ENCODE assay signal across 14 cellular contexts in genomic region chr13:22173605-22174004, GRCh38.
A peak's percentile ranks its signal among the peaks of the same experiment; 100 is the strongest.
DNase-seq lines count a peak whose midpoint lies in the region; ATAC-seq, FAIRE-seq and TF ChIP-seq lines count a peak whose summit lies in the region.
"Had no signal": no experiment of that assay in that cellular context is flagged by ENCODE, and none has a peak within 500 bp of the region (broad histone marks: within the 10 kb centered on the region; RNA-seq: fewer than 3 reads in every experiment).

No MANE protein-coding gene starts in this region.

- BruUV-seq in HepG2 (replicated peaks; lab: Mats Ljungman, UMichigan), result no TSS peak

- no peaks in the 10 kb centered on the region for H3K79me2 ChIP-seq in HepG2 (ENCODE audit: insufficient read depth, low read length)

- H3K9me3 ChIP-seq in HepG2 (ENCODE audit: low read length), result no peaks in the 10 kb centered on the region
- H3K9me3 ChIP-seq in right lobe of liver, result no peaks in the 10 kb centered on the region
- no peaks in the 10 kb centered on the region for H3K9me3 ChIP-seq in SJSA1 (replicated peaks)
- no peaks in the 10 kb centered on the region for H3K9me3 ChIP-seq in WERI-Rb-1 (ENCODE audit: severe bottlenecking)

- H3K36me3 ChIP-seq in HepG2 (replicated peaks in 1 of 2; ENCODE audit: control insufficient read depth in 1 of 2, insufficient read depth in 2 of 2, low read length in 2 of 2), result no peaks in the 10 kb centered on the region
- H3K36me3 ChIP-seq in right lobe of liver, result no peaks in the 10 kb centered on the region
- no peaks in the 10 kb centered on the region for H3K36me3 ChIP-seq in SJSA1
- no peaks in the 10 kb centered on the region for H3K36me3 ChIP-seq in WERI-Rb-1
- H3K36me3 ChIP-seq: left ventricle myocardium inferior had no signal

- POLR2A ChIA-PET in HepG2 (lab: Yijun Ruan, JAX), result no interaction called here

- no peak overlapping the region for H3K9ac ChIP-seq in HepG2 (ENCODE audit: insufficient read depth, low read depth, low read length)

- H3K27me3 Mint-ChIP-seq in mesothelial cell of epicardium (ENCODE audit: low read depth), result no peaks in the 10 kb centered on the region
- H3K27me3 Mint-ChIP-seq: stimulated activated naive CD8-positive, alpha-beta T cell treated with anti-CD3 and anti-CD28 coated beads, Interleukin-15, amount 100 ng/mL, for 72 hours had no signal

- FAIRE-seq in HepG2 (lab: Jason Lieb, UNC), result no peak
- FAIRE-seq: A204.1 had no signal

- TF ChIP-seq CTCF in HepG2 (CRISPR knock-in tag; IDR thresholded peaks at IDR 0.05) (no peak), right lobe of liver (IDR thresholded peaks at IDR 0.05) (no peak), mesothelial cell of epicardium (IDR thresholded peaks at IDR 0.05; ENCODE audit: unreplicated experiment) (no peak), WERI-Rb-1 (IDR thresholded peaks at IDR 0.05; ENCODE audit: low read depth, low read length) (no peak)

- 2% methylated on average over 2 of the region's 2 CpGs for WGBS in HepG2 (ENCODE audit: low lambda C conversion rate)
- 27% methylated on average over 2 of the region's 2 CpGs for WGBS in right lobe of liver (ENCODE audit: insufficient coverage, low coverage, low lambda C conversion rate, missing lambda C conversion rate)

- no peak overlapping the region for H2AFZ ChIP-seq in HepG2 (ENCODE audit: low read length)

- no peak overlapping the region for H3K4me2 ChIP-seq in HepG2 (ENCODE audit: low read depth, low read length)

- no peak overlapping the region for H3K4me3 Mint-ChIP-seq in mesothelial cell of epicardium
- H3K4me3 Mint-ChIP-seq: stimulated activated naive CD8-positive, alpha-beta T cell treated with anti-CD3 and anti-CD28 coated beads, Interleukin-15, amount 100 ng/mL, for 72 hours had no signal

- H3K27ac ChIP-seq in HepG2 (ENCODE audit: extremely low read length, insufficient read depth, low read length), result no peak overlapping the region
- H3K27ac ChIP-seq in right lobe of liver, result no peak overlapping the region
- peak overlapping the region; percentile 30; the same call in 1 of the 2 replicates for H3K27ac ChIP-seq in SJSA1
- no peak overlapping the region for H3K27ac ChIP-seq in WERI-Rb-1
- H3K27ac ChIP-seq: left ventricle myocardium inferior, VCaP had no signal

- TF ChIP-seq RAD21 in HepG2 (CRISPR knock-in tag; IDR thresholded peaks at IDR 0.05), result no peak

- H3K27ac Mint-ChIP-seq in mesothelial cell of epicardium, result no peak overlapping the region
- H3K27ac Mint-ChIP-seq: activated T-helper 2 cell treated with anti-CD3 and anti-CD28 coated beads, Interferon-gamma antibody, Interleukin-2, Interleukin-4, amounts not matched to agents 10 μg/mL and 5 μg/mL and 100 μg/mL, durations not matched to agents 14 hours and 24 hours and 36 hours; stimulated activated naive CD8-positive, alpha-beta T cell treated with anti-CD3 and anti-CD28 coated beads, Interleukin-15, amount 100 ng/mL, for 72 hours had no signal

- no peaks in the 10 kb centered on the region for H3K4me1 ChIP-seq in HepG2 (ENCODE audit: insufficient read depth, low read length)
- no peaks in the 10 kb centered on the region for H3K4me1 ChIP-seq in right lobe of liver
- peaks cover 14% of the 10 kb centered on the region for H3K4me1 ChIP-seq in SJSA1 (replicated peaks)
- H3K4me1 ChIP-seq: left ventricle myocardium inferior had no signal

- intact Hi-C loops in HepG2 (cut with micrococcal nuclease; ENCODE audit: unreplicated experiment) (no loop called here), right lobe of liver (cut with DNase I) (no loop called here)

- peaks cover 11% of the 10 kb centered on the region for H3K9me3 Mint-ChIP-seq in mesothelial cell of epicardium
- H3K9me3 Mint-ChIP-seq: activated T-helper 2 cell treated with anti-CD3 and anti-CD28 coated beads, Interferon-gamma antibody, Interleukin-2, Interleukin-4, amounts not matched to agents 10 μg/mL and 5 μg/mL and 100 μg/mL, durations not matched to agents 14 hours and 24 hours and 36 hours had no signal

- in situ Hi-C loops in HepG2 (cut with HindIII; ENCODE audit: extremely low pct_ligation_motif_present, low pct_unique_long_range_greater_than_20kb), result no loop called here

- CTCF ChIA-PET in HepG2 (lab: Yijun Ruan, JAX; ENCODE audit: low intra/inter-chr PET ratio, low total read pairs), result no interaction called here

- ATAC-seq in HepG2, result no peak
- no peak for ATAC-seq in right lobe of liver
- ATAC-seq: stimulated activated naive CD8-positive, alpha-beta T cell treated with anti-CD3 and anti-CD28 coated beads, Interleukin-15, amount 100 ng/mL, for 72 hours had no signal

- DNase-seq in HepG2 (ENCODE audit: low spot score) (no peak), right lobe of liver (no peak), SJSA1 (ENCODE audit: low read depth in 1 of 2, low spot score in 2 of 2) (peak in 1 of 2 experiments; percentile 69), inferior parietal cortex (ENCODE audit: extremely low spot score) (peak; percentile 2), mesothelial cell of epicardium (ENCODE audit: low spot score in 2 of 2, unreplicated experiment in 2 of 2) (no peak), NCI-H2081 treated with DMSO at 0.1 percent for 48 hours (lab: John Stamatoyannopoulos, UW) (no peak), WERI-Rb-1 (no peak), NCI-H1092 treated with DMSO at 0.1 percent for 48 hours (lab: John Stamatoyannopoulos, UW) (no peak)
- DNase-seq: COR-L47; left ventricle myocardium inferior; stimulated activated naive CD8-positive, alpha-beta T cell treated with anti-CD3 and anti-CD28 coated beads, Interleukin-15, amount 100 ng/mL, for 72 hours had no signal

- H3K4me1 Mint-ChIP-seq in mesothelial cell of epicardium, result peaks cover 49% of the 10 kb centered on the region

- H3K36me3 Mint-ChIP-seq in mesothelial cell of epicardium, result no peaks in the 10 kb centered on the region

- TF ChIP-seq POLR2A in HepG2 (IDR thresholded peaks at IDR 0.05; ENCODE audit: insufficient read depth in 1 of 2, low read depth in 2 of 2, low read length in 2 of 2) (no peak), right lobe of liver (IDR thresholded peaks at IDR 0.05) (no peak)

- H4K20me1 ChIP-seq in HepG2 (ENCODE audit: insufficient read depth, low read length), result no peaks in the 10 kb centered on the region

- H3K27me3 ChIP-seq in HepG2 (ENCODE audit: control insufficient read depth in 1 of 2, insufficient read depth in 2 of 2, low read length in 2 of 2) (no peaks in the 10 kb centered on the region), right lobe of liver (peaks cover 0 to 4% of the 10 kb centered on the region in 2 donors), SJSA1 (replicated peaks) (no peaks in the 10 kb centered on the region), WERI-Rb-1 (ENCODE audit: insufficient read depth, low read depth, severe bottlenecking) (peaks cover 77% of the 10 kb centered on the region)

- H3K4me3 ChIP-seq in HepG2 (replicated peaks in 1 of 3; ENCODE audit: insufficient read depth in 1 of 3, low read depth in 2 of 3, low read length in 3 of 3), result no peak overlapping the region
- no peak overlapping the region for H3K4me3 ChIP-seq in right lobe of liver
- no peak overlapping the region for H3K4me3 ChIP-seq in SJSA1
- no peak overlapping the region for H3K4me3 ChIP-seq in WERI-Rb-1 (ENCODE audit: low read depth, low read length)
- H3K4me3 ChIP-seq: left ventricle myocardium inferior had no signal

- TF ChIP-seq EP300 in HepG2 (IDR thresholded peaks at IDR 0.05; ENCODE audit: low read depth in 2 of 2, low read length in 2 of 2) (no peak), HepG2 (CRISPR knock-in tag; IDR thresholded peaks at IDR 0.05; ENCODE audit: borderline replicate concordance) (no peak)

TF ChIP-seq in HepG2, 621 proteins besides CTCF, POLR2A, EP300 and RAD21 (continues in another document):
- TF ChIP-seq SOX5 (CRISPR knock-in tag; IDR thresholded peaks at IDR 0.05; ENCODE audit: borderline replicate concordance) (no peak), NFAT5 (CRISPR knock-in tag; IDR thresholded peaks at IDR 0.05) (no peak), CAMTA2 (CRISPR knock-in tag; IDR thresholded peaks at IDR 0.05; ENCODE audit: borderline replicate concordance) (no peak), ZNF788 (CRISPR knock-in tag; IDR thresholded peaks at IDR 0.05; ENCODE audit: borderline replicate concordance) (no peak), NFE2L2 (IDR thresholded peaks at IDR 0.05; ENCODE audit: low read length) (peak; percentile 39; the same call in 1 of the 2 replicates), GATAD1 (CRISPR knock-in tag; IDR thresholded peaks at IDR 0.05) (no peak), CREB1 (IDR thresholded peaks at IDR 0.05) (peak; percentile 34), CREB1 (CRISPR knock-in tag; IDR thresholded peaks at IDR 0.05) (no peak)
